In genomic region chr17:77119668-77120301, GRCh38 we compare ENCODE assay signal across 1 cellular context.
TF ChIP-seq lines count a peak whose summit lies in the region.

No MANE protein-coding gene starts in this region.

TF ChIP-seq in IMR-90, 13 proteins besides CTCF, POLR2A, EP300 and RAD21:
- TF ChIP-seq CHD1 (IDR thresholded peaks at IDR 0.05; ENCODE audit: low read depth, low read length) (no peak), CEBPB (IDR thresholded peaks at IDR 0.05; ENCODE audit: low read depth, low read length) (no peak), ELK1 (IDR thresholded peaks at IDR 0.05; ENCODE audit: borderline replicate concordance, low read depth, low read length) (no peak), MAZ (IDR thresholded peaks at IDR 0.05; ENCODE audit: borderline replicate concordance, low read depth, low read length) (no peak), USF2 (IDR thresholded peaks at IDR 0.05; ENCODE audit: low read depth, low read length) (no peak), FOS (IDR thresholded peaks at IDR 0.05; ENCODE audit: low read depth, low read length) (no peak), MAFK (IDR thresholded peaks at IDR 0.05; ENCODE audit: low read depth, low read length) (no peak), RFX5 (IDR thresholded peaks at IDR 0.05; ENCODE audit: low read depth, low read length) (no peak), RCOR1 (IDR thresholded peaks at IDR 0.05; ENCODE audit: insufficient replicate concordance, low read length) (no peak), MXI1 (IDR thresholded peaks at IDR 0.05; ENCODE audit: borderline replicate concordance, low read depth, low read length) (no peak), BHLHE40 (IDR thresholded peaks at IDR 0.05; ENCODE audit: low read depth, low read length) (no peak), NFE2L2 (IDR thresholded peaks at IDR 0.05; ENCODE audit: low read depth, low read length) (no peak), SMC3 (IDR thresholded peaks at IDR 0.05; ENCODE audit: low read depth, low read length) (no peak)
